19 cellular contexts compared by ENCODE assay signal in genomic region chr6:161136655-161137054, GRCh38.
"Had no signal": no experiment of that assay in that cellular context is flagged by ENCODE, and none has a peak within 500 bp of the region (broad histone marks: within the 10 kb centered on the region; RNA-seq: fewer than 3 reads in every experiment).

No MANE protein-coding gene starts in this region.

- H3K9me3 ChIP-seq: ascending aorta, esophagus squamous epithelium, stomach, vagina had no signal

- H3K4me2 ChIP-seq: hepatocyte had no signal

- H3K27me3 Mint-ChIP-seq: activated naive CD4-positive, alpha-beta T cell treated with anti-CD3 and anti-CD28 coated beads, Interleukin-2, amount 10 ng/mL, durations not matched to agents 7 days and 5 days; progenitor cell of endocrine pancreas had no signal

- ATAC-seq: left colon had no signal

- H3K27ac ChIP-seq: ascending aorta, esophagus squamous epithelium, hepatocyte, stomach, vagina, VCaP had no signal

- H3K4me1 Mint-ChIP-seq: activated naive CD4-positive, alpha-beta T cell treated with anti-CD3 and anti-CD28 coated beads, Interleukin-2, amount 10 ng/mL, durations not matched to agents 7 days and 5 days had no signal

- H3K36me3 ChIP-seq: vagina had no signal

- H3K9me3 Mint-ChIP-seq: activated naive CD4-positive, alpha-beta T cell treated with anti-CD3 and anti-CD28 coated beads, Interleukin-2, amount 10 ng/mL, durations not matched to agents 7 days and 5 days had no signal

- H3K4me3 Mint-ChIP-seq: activated naive CD4-positive, alpha-beta T cell treated with anti-CD3 and anti-CD28 coated beads, Interleukin-2, amount 10 ng/mL, durations not matched to agents 7 days and 5 days had no signal

- H2AFZ ChIP-seq: hepatocyte had no signal

- DNase-seq: activated CD4-positive, alpha-beta T cell treated with anti-CD3 and anti-CD28 coated beads for 1 hour; activated CD4-positive, alpha-beta T cell treated with anti-CD3 and anti-CD28 coated beads, Interleukin-2, amount 50 U/mL, for 4 hours; activated effector memory CD4-positive, alpha-beta T cell treated with Interleukin-2 at 50 U/mL for 16 hours; activated naive CD4-positive, alpha-beta T cell treated with anti-CD3 and anti-CD28 coated beads, Interleukin-2, amount 10 ng/mL, durations not matched to agents 7 days and 5 days; activated T-cell treated with anti-CD3 and anti-CD28 coated beads, Interleukin-2, amount 50 U/mL, for 1 hour; cortex of kidney; effector CD4-positive, alpha-beta T cell; esophagus squamous epithelium; left colon; stimulated activated CD4-positive, alpha-beta T cell treated with anti-CD3 and anti-CD28 coated beads, Interleukin-12 subunit alpha, Interleukin-12 subunit beta, amount 100 ng/mL, for 4 hours; stimulated activated CD4-positive, alpha-beta T cell treated with anti-CD3 and anti-CD28 coated beads, Interleukin-1b, Interleukin-23, amount 100 ng/mL, for 48 hours; stomach; trophoblast cell had no signal

- H3K4me3 ChIP-seq: ascending aorta, esophagus squamous epithelium, hepatocyte, lung, stomach, vagina had no signal

- H3K79me2 ChIP-seq: hepatocyte had no signal

- H3K27me3 ChIP-seq: ascending aorta, esophagus squamous epithelium, hepatocyte, stomach, vagina had no signal

- H3K27ac Mint-ChIP-seq: activated naive CD4-positive, alpha-beta T cell treated with anti-CD3 and anti-CD28 coated beads, Interleukin-2, amount 10 ng/mL, durations not matched to agents 7 days and 5 days had no signal

- H3K4me1 ChIP-seq: ascending aorta had no signal
